8 cellular contexts compared by ENCODE assay signal in genomic region chrX:53682885-53683555, GRCh38. TPM values are rescaled to one million over a fixed set of nuclear protein-coding genes. Genes with fewer than 3 reads are reported as not detected.
A peak's percentile ranks its signal among the peaks of the same experiment; 100 is the strongest.
DNase-seq lines count a peak whose midpoint lies in the region; ATAC-seq and TF ChIP-seq lines count a peak whose summit lies in the region.

No MANE protein-coding gene starts in this region.

- H3K36me3 ChIP-seq in HUES6 (ENCODE audit: control insufficient read depth, insufficient read depth, low read length) (peaks cover 39% of the 10 kb centered on the region), ascending aorta (no peaks in the 10 kb centered on the region)

- H3K4me3 ChIP-seq in HUES6 (ENCODE audit: low read depth, low read length) (peak overlapping the region; percentile 84), ascending aorta (peak overlapping the region; percentile 56 to 71)

- no peak for ATAC-seq in left lobe of liver
- ATAC-seq in HG03469 (IDR thresholded peaks at IDR 0.05; ENCODE audit: unreplicated experiment) = no peak

- peak overlapping the region; percentile 99 for H3K9ac ChIP-seq in HUES6 (ENCODE audit: low read length)

- TF ChIP-seq CTCF in ascending aorta (IDR thresholded peaks at IDR 0.05) = no peak

- H3K4me1 ChIP-seq in HUES6 (ENCODE audit: control insufficient read depth, insufficient read depth, low read length) = no peaks in the 10 kb centered on the region
- no peaks in the 10 kb centered on the region for H3K4me1 ChIP-seq in ascending aorta

- DNase-seq in COLO668 (lab: John Stamatoyannopoulos, UW; ENCODE audit: unreplicated experiment) (peak; percentile 47), RPMI7951 (ENCODE audit: low read depth) (peak; percentile 55), ascending aorta (ENCODE audit: low spot score in 2 of 2) (peak in 1 of 2 donors; percentile 62), iPS-NIHi7 (ENCODE audit: extremely low spot score) (peak; percentile 11), left lobe of liver (ENCODE audit: low spot score) (no peak)
- DNase-seq in stimulated activated CD4-positive, alpha-beta T cell treated with anti-CD3 and anti-CD28 coated beads, Interleukin-12 subunit alpha, Interleukin-12 subunit beta, amount 100 ng/mL, for 4 hours = peak; percentile 23

- intact Hi-C loops in ascending aorta (cut with DNase I) = loop anchor here (2.0 to 10.0 kb wide), 8 partner anchors 241 to 1322 kb away; partner anchors contain the start of genes APEX2, FAM120C, MAGED2 and PHF8

- H3K9me3 ChIP-seq in HUES6 (ENCODE audit: control insufficient read depth, insufficient read depth, low read depth, low read length) (no peaks in the 10 kb centered on the region; the same call in 1 of the 2 replicates), ascending aorta (no peaks in the 10 kb centered on the region)

- peak overlapping the region; percentile 76 for H3K27ac ChIP-seq in HUES6 (ENCODE audit: low read depth, low read length)
- H3K27ac ChIP-seq in ascending aorta = peak overlapping the region; percentile 86 to 89

- H3K27me3 ChIP-seq in HUES6 (ENCODE audit: control insufficient read depth, insufficient read depth, low read length) (no peaks in the 10 kb centered on the region; the same call in 1 of the 2 replicates), ascending aorta (no peaks in the 10 kb centered on the region)

RNA-seq across cellular contexts. Expression of gene HUWE1, which starts 3.5 kb away (rescaled TPM):
- 83.3 and 99.5 TPM in 2 replicates for total RNA-seq in RPMI7951 (2014; rRNA removed; shearing (Covaris generic))
- total RNA-seq in ascending aorta (135 TPM), left lobe of liver (86.9 TPM)
